Comparison of ENCODE assay signal across 18 cellular contexts in the genomic region with DNA sequence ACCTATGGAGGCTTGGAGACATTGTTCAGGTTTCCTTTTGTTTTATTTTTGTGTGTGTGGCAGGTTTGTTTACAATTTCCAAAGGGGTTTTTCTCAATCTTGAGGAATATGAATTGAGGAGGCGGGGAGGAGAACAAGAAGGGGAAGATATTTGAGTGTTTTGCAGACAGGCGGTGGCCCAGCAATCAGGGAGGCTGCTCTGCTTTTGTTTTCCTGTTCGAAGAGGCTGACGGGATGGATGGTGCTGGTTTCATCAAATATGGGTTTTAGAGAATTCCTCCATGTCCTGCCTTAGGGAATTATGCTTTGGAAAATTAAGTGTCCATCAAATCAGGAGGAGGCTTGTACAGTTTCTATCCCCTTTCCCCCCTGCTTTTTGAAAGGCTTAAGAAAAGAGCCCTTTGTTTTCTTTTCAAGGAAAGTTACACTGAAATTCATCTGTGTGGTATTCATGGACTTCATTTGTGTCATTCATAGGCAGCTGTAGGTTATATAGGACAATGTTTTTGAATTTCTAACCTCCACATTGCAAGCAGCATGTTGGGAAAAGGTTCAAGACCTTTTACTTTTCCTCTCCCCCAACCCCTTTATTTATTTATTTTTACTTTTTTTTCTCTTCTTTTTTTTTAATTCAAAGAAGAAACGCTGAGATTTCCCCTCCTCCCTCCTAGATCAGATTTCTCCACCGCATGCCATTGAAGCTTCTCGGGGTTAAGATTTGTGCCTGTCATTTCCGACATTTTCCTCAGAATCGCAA.
A peak's percentile ranks its signal among the peaks of the same experiment; 100 is the strongest.
DNase-seq lines count a peak whose midpoint lies in the region; ATAC-seq and TF ChIP-seq lines count a peak whose summit lies in the region.
"Had no signal": no experiment of that assay in that cellular context is flagged by ENCODE, and none has a peak within 500 bp of the region (broad histone marks: within the 10 kb centered on the region; RNA-seq: fewer than 3 reads in every experiment).

No MANE protein-coding gene starts in this region.

- in situ Hi-C loops in brain microvascular endothelial cell (cut with HindIII; ENCODE audit: low pct_ligation_motif_present, low sequenced_read_pairs): no loop called here

- no peaks in the 10 kb centered on the region for H3K9me3 Mint-ChIP-seq in progenitor cell of endocrine pancreas (ENCODE audit: low read depth)
- H3K9me3 Mint-ChIP-seq: CD4-positive, alpha-beta T cell had no signal

- H3K27ac Mint-ChIP-seq in progenitor cell of endocrine pancreas: peak overlapping the region; percentile 35
- H3K27ac Mint-ChIP-seq: CD4-positive, alpha-beta T cell had no signal

- no peaks in the 10 kb centered on the region for H3K27me3 Mint-ChIP-seq in progenitor cell of endocrine pancreas
- H3K27me3 Mint-ChIP-seq: CD4-positive, alpha-beta T cell had no signal

- ATAC-seq in HG03039 (IDR thresholded peaks at IDR 0.05; ENCODE audit: unreplicated experiment): no peak

- TF ChIP-seq CTCF in brain microvascular endothelial cell (IDR thresholded peaks at IDR 0.05; ENCODE audit: low read depth, low read length, missing control alignments) (no peak), progenitor cell of endocrine pancreas (IDR thresholded peaks at IDR 0.05; ENCODE audit: unreplicated experiment) (no peak), OCI-LY7 (conservative IDR thresholded peaks at IDR 0.05; ENCODE audit: low read length) (no peak)

- DNase-seq in brain microvascular endothelial cell: no peak
- peak; percentile 11 for DNase-seq in inferior parietal cortex (ENCODE audit: extremely low spot score)
- DNase-seq in progenitor cell of endocrine pancreas (ENCODE audit: low spot score, unreplicated experiment): no peak
- DNase-seq in DMS 273 (lab: John Stamatoyannopoulos, UW; ENCODE audit: unreplicated experiment): no peak
- no peak for DNase-seq in OCI-LY7 (ENCODE audit: low spot score)
- DNase-seq in NCI-H146 treated with DMSO at 0.1 percent for 48 hours (lab: John Stamatoyannopoulos, UW; ENCODE audit: unreplicated experiment): no peak
- DNase-seq: activated CD8-positive, alpha-beta memory T cell treated with anti-CD3 and anti-CD28 coated beads for 24 hours; CD4-positive, alpha-beta T cell; GOT3; kidney glomerular epithelial cell; NCI-H1048; NCI-H2171 treated with DMSO at 0.1 percent for 48 hours; OCI-M1; ovary; small intestine; stimulated activated CD4-positive, alpha-beta T cell treated with anti-CD3 and anti-CD28 coated beads, Interleukin-4, amount 100 ng/mL, for 1 hour had no signal

- no peak overlapping the region for H3K4me2 ChIP-seq in OCI-LY7 (ENCODE audit: low read length)

- peaks cover 57% of the 10 kb centered on the region for H3K4me1 ChIP-seq in HUES64 (ENCODE audit: insufficient read depth, low read length)
- H3K4me1 ChIP-seq in OCI-LY7 (ENCODE audit: insufficient read depth, low read length, poor library complexity, severe bottlenecking): no peaks in the 10 kb centered on the region

- 60% methylated on average over 8 of the region's 9 CpGs for WGBS in HUES64

- CTCF ChIA-PET in OCI-LY7 (lab: Charles Lee; ENCODE audit: unreplicated experiment): no interaction called here

- H3K27ac ChIP-seq in HUES64 (ENCODE audit: low read depth, low read length) (peak overlapping the region; percentile 78), brain microvascular endothelial cell (peak overlapping the region; percentile 55), OCI-LY7 (ENCODE audit: low read depth, low read length, poor library complexity, severe bottlenecking) (no peak overlapping the region)
- H3K27ac ChIP-seq: ovary had no signal

- peaks cover 29% of the 10 kb centered on the region for H3K4me1 Mint-ChIP-seq in progenitor cell of endocrine pancreas (ENCODE audit: low read depth)

- H3K36me3 ChIP-seq in HUES64 (ENCODE audit: insufficient read depth, low read length): peaks cover 78% of the 10 kb centered on the region
- peaks cover 25% of the 10 kb centered on the region for H3K36me3 ChIP-seq in brain microvascular endothelial cell (replicated peaks)
- no peaks in the 10 kb centered on the region for H3K36me3 ChIP-seq in OCI-LY7 (ENCODE audit: insufficient read depth, low read length)
- H3K36me3 ChIP-seq: ovary had no signal

- no peaks in the 10 kb centered on the region for H3K9me3 ChIP-seq in HUES64 (ENCODE audit: insufficient read depth, low read depth, low read length)
- H3K9me3 ChIP-seq in OCI-LY7 (ENCODE audit: low read length): no peaks in the 10 kb centered on the region
- H3K9me3 ChIP-seq: ovary had no signal

- H3K79me2 ChIP-seq in OCI-LY7 (ENCODE audit: insufficient read depth, low read depth, low read length): no peaks in the 10 kb centered on the region

- no peak overlapping the region for H3K4me3 Mint-ChIP-seq in progenitor cell of endocrine pancreas (ENCODE audit: low read depth)
- H3K4me3 Mint-ChIP-seq: CD4-positive, alpha-beta T cell had no signal

- peak overlapping the region; percentile 49 for H3K9ac ChIP-seq in HUES64 (ENCODE audit: low read depth, low read length)

- POLR2A ChIA-PET in OCI-LY7 (lab: Charles Lee): no interaction called here

- no peak overlapping the region for H2AFZ ChIP-seq in OCI-LY7 (ENCODE audit: low read length)

- H3K4me3 ChIP-seq in HUES64 (ENCODE audit: low read length) (no peak overlapping the region), brain microvascular endothelial cell (ENCODE audit: low read depth, low read length) (no peak overlapping the region), OCI-LY7 (ENCODE audit: low read depth, low read length, poor library complexity, severe bottlenecking) (no peak overlapping the region)
- H3K4me3 ChIP-seq: ovary had no signal

- peaks cover 31% of the 10 kb centered on the region for H3K36me3 Mint-ChIP-seq in progenitor cell of endocrine pancreas (ENCODE audit: insufficient read depth)

- H4K20me1 ChIP-seq in OCI-LY7 (ENCODE audit: insufficient read depth, low read length): no peaks in the 10 kb centered on the region

- intact Hi-C loops in OCI-LY7 (cut with micrococcal nuclease; ENCODE audit: unreplicated experiment): loop anchor here (10.0 kb wide), 1 partner anchor 174 kb away; no protein-coding TSS in a partner anchor

- no TSS peak for BruUV-seq in OCI-LY7 (replicated peaks; lab: Mats Ljungman, UMichigan)

- no peaks in the 10 kb centered on the region for H3K9me2 ChIP-seq in OCI-LY7 (ENCODE audit: insufficient read depth, low read length)

- H3K27me3 ChIP-seq in HUES64 (ENCODE audit: insufficient read depth, low read length): no peaks in the 10 kb centered on the region
- H3K27me3 ChIP-seq in brain microvascular endothelial cell (replicated peaks): no peaks in the 10 kb centered on the region
- H3K27me3 ChIP-seq: ovary had no signal
